Comparison of ENCODE assay signal across 1 cellular context in the genomic region with DNA sequence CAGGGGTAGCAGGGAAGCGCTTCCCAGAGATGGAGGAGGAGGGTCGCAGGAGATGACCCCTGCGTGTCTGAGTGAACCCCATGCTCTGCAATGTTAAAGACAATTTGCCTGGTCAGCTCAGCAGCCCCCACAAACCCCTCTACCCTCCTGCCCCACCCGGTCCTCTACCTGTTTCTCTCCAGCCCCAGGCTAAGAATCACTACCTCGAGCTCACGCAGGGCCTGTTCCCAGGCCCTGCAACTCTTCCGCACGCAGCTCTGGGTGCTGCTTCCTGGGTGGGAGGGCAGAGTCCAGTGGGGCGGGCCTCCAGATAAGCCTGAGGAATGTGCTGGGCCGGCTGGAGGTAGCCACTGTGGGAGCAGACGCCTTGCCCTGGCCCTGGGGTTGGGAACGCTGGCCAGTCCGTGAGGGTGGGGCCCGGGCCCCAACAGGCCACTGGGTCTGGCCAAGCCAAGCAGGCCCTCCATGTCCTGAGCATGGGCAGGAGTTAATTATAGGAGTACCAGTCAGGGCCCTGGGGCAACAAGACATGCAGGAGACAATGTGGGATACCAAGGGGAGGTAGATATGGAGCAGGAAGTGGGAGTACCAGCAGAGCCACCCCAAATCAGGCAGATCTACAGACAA.
A peak's percentile ranks its signal among the peaks of the same experiment; 100 is the strongest.
TF ChIP-seq lines count a peak whose summit lies in the region.

No MANE protein-coding gene starts in this region.

TF ChIP-seq in HepG2, 621 proteins besides CTCF, POLR2A, EP300 and RAD21 (continued from another document and continues in another):
- TF ChIP-seq NBN (conservative IDR thresholded peaks at IDR 0.05) (no peak), ZNF607 (CRISPR knock-in tag; IDR thresholded peaks at IDR 0.05; ENCODE audit: borderline replicate concordance) (0 out of 2 replicates have a peak, but pooled peaks have one; percentile 64), ZBTB37 (CRISPR knock-in tag; IDR thresholded peaks at IDR 0.05) (0 out of 2 replicates have a peak, but pooled peaks have one; percentile 40), EHMT2 (IDR thresholded peaks at IDR 0.05; ENCODE audit: borderline replicate concordance, low read depth, low read length) (no peak), ZNF562 (CRISPR knock-in tag; IDR thresholded peaks at IDR 0.05; ENCODE audit: borderline replicate concordance) (no peak), RERE (CRISPR knock-in tag; IDR thresholded peaks at IDR 0.05; ENCODE audit: low read depth) (no peak), ZMYM2 (CRISPR knock-in tag; IDR thresholded peaks at IDR 0.05) (no peak; the same call in 1 of the 2 replicates), ZFAT (CRISPR knock-in tag; conservative IDR thresholded peaks at IDR 0.05) (no peak), ZNF629 (CRISPR knock-in tag; conservative IDR thresholded peaks at IDR 0.05) (no peak), DNMT3B (CRISPR knock-in tag; conservative IDR thresholded peaks at IDR 0.05) (0 out of 2 replicates have a peak, but pooled peaks have one; percentile 80), ZNF790 (CRISPR knock-in tag; IDR thresholded peaks at IDR 0.05; ENCODE audit: borderline replicate concordance) (no peak), XBP1 (CRISPR knock-in tag; IDR thresholded peaks at IDR 0.05) (no peak), ZNF615 (CRISPR knock-in tag; IDR thresholded peaks at IDR 0.05; ENCODE audit: borderline replicate concordance) (no peak), PAX8 (CRISPR knock-in tag; IDR thresholded peaks at IDR 0.05; ENCODE audit: borderline replicate concordance) (no peak), ZNF20 (CRISPR knock-in tag; IDR thresholded peaks at IDR 0.05) (no peak), ZNF644 (CRISPR knock-in tag; IDR thresholded peaks at IDR 0.05; ENCODE audit: low read depth) (0 out of 2 replicates have a peak, but pooled peaks have one; percentile 30), ZSCAN20 (CRISPR knock-in tag; IDR thresholded peaks at IDR 0.05; ENCODE audit: borderline replicate concordance) (no peak), FOXK2 (IDR thresholded peaks at IDR 0.05) (no peak), ZNF761 (CRISPR knock-in tag; conservative IDR thresholded peaks at IDR 0.05) (no peak), ZSCAN29 (CRISPR knock-in tag; conservative IDR thresholded peaks at IDR 0.05) (no peak), ZNF768 (CRISPR knock-in tag; IDR thresholded peaks at IDR 0.05) (no peak), NKX3-1 (CRISPR knock-in tag; IDR thresholded peaks at IDR 0.05) (no peak), ZNF572 (CRISPR knock-in tag; IDR thresholded peaks at IDR 0.05) (no peak), ZZZ3 (CRISPR knock-in tag; IDR thresholded peaks at IDR 0.05; ENCODE audit: borderline replicate concordance) (no peak), MAFK (conservative IDR thresholded peaks at IDR 0.05 in 1 of 2, IDR thresholded peaks at IDR 0.05 in 1 of 2; ENCODE audit: low read length in 2 of 2) (no peak), HBP1 (CRISPR knock-in tag; IDR thresholded peaks at IDR 0.05; ENCODE audit: low read depth) (0 out of 2 replicates have a peak, but pooled peaks have one; percentile 12), GPN1 (CRISPR knock-in tag; IDR thresholded peaks at IDR 0.05; ENCODE audit: borderline replicate concordance) (no peak), NFE2L1 (CRISPR knock-in tag; IDR thresholded peaks at IDR 0.05; ENCODE audit: borderline replicate concordance) (no peak), SRSF1 (optimal IDR thresholded peaks at IDR 0.05; ENCODE audit: low read depth, low read length) (no peak), DMAP1 (CRISPR knock-in tag; IDR thresholded peaks at IDR 0.05) (peak; percentile 80), ZNF670 (CRISPR knock-in tag; IDR thresholded peaks at IDR 0.05; ENCODE audit: borderline replicate concordance) (peak; percentile 67; the same call in 1 of the 2 replicates), PAF1 (CRISPR knock-in tag; IDR thresholded peaks at IDR 0.05) (no peak), ZNF292 (CRISPR knock-in tag; IDR thresholded peaks at IDR 0.05; ENCODE audit: borderline replicate concordance, low read depth) (peak; percentile 80; the same call in 1 of the 2 replicates), GLI4 (CRISPR knock-in tag; IDR thresholded peaks at IDR 0.05; ENCODE audit: borderline replicate concordance) (no peak), ZNF724P (CRISPR knock-in tag; IDR thresholded peaks at IDR 0.05; ENCODE audit: borderline replicate concordance) (no peak; the same call in 1 of the 2 replicates), ZNF30 (CRISPR knock-in tag; IDR thresholded peaks at IDR 0.05) (no peak), KDM5B (CRISPR knock-in tag; IDR thresholded peaks at IDR 0.05; ENCODE audit: borderline replicate concordance) (peak; percentile 87), ZNF12 (CRISPR knock-in tag; IDR thresholded peaks at IDR 0.05) (no peak), ZNF234 (CRISPR knock-in tag; conservative IDR thresholded peaks at IDR 0.05) (no peak), TFAP4 (IDR thresholded peaks at IDR 0.05; ENCODE audit: borderline replicate concordance, low read depth) (peak; percentile 54; the same call in 1 of the 2 replicates), SMARCC2 (IDR thresholded peaks at IDR 0.05) (no peak), TSC22D2 (CRISPR knock-in tag; IDR thresholded peaks at IDR 0.05; ENCODE audit: borderline replicate concordance) (peak; percentile 36; the same call in 1 of the 2 replicates), ZKSCAN5 (CRISPR knock-in tag; IDR thresholded peaks at IDR 0.05) (0 out of 2 replicates have a peak, but pooled peaks have one; percentile 44), RCOR2 (CRISPR knock-in tag; IDR thresholded peaks at IDR 0.05) (no peak), ZNF569 (CRISPR knock-in tag; IDR thresholded peaks at IDR 0.05; ENCODE audit: borderline replicate concordance) (no peak), THAP7 (CRISPR knock-in tag; IDR thresholded peaks at IDR 0.05) (no peak; the same call in 1 of the 2 replicates), ZNF589 (CRISPR knock-in tag; conservative IDR thresholded peaks at IDR 0.05) (no peak; the same call in 1 of the 2 replicates), HDAC1 (CRISPR knock-in tag; IDR thresholded peaks at IDR 0.05) (peak; percentile 91), RFX5 (IDR thresholded peaks at IDR 0.05; ENCODE audit: low read depth, low read length) (no peak)
- TF ChIP-seq, protein P1, sequence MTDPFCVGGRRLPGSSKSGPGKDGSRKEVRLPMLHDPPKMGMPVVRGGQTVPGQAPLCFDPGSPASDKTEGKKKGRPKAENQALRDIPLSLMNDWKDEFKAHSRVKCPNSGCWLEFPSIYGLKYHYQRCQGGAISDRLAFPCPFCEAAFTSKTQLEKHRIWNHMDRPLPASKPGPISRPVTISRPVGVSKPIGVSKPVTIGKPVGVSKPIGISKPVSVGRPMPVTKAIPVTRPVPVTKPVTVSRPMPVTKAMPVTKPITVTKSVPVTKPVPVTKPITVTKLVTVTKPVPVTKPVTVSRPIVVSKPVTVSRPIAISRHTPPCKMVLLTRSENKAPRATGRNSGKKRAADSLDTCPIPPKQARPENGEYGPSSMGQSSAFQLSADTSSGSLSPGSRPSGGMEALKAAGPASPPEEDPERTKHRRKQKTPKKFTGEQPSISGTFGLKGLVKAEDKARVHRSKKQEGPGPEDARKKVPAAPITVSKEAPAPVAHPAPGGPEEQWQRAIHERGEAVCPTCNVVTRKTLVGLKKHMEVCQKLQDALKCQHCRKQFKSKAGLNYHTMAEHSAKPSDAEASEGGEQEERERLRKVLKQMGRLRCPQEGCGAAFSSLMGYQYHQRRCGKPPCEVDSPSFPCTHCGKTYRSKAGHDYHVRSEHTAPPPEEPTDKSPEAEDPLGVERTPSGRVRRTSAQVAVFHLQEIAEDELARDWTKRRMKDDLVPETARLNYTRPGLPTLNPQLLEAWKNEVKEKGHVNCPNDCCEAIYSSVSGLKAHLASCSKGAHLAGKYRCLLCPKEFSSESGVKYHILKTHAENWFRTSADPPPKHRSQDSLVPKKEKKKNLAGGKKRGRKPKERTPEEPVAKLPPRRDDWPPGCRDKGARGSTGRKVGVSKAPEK (CRISPR knock-in tag; IDR thresholded peaks at IDR 0.05; ENCODE audit: borderline replicate concordance): no peak
- TF ChIP-seq, protein P2, sequence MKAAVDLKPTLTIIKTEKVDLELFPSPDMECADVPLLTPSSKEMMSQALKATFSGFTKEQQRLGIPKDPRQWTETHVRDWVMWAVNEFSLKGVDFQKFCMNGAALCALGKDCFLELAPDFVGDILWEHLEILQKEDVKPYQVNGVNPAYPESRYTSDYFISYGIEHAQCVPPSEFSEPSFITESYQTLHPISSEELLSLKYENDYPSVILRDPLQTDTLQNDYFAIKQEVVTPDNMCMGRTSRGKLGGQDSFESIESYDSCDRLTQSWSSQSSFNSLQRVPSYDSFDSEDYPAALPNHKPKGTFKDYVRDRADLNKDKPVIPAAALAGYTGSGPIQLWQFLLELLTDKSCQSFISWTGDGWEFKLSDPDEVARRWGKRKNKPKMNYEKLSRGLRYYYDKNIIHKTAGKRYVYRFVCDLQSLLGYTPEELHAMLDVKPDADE (CRISPR knock-in tag; IDR thresholded peaks at IDR 0.05): no peak
- TF ChIP-seq, protein P3, sequence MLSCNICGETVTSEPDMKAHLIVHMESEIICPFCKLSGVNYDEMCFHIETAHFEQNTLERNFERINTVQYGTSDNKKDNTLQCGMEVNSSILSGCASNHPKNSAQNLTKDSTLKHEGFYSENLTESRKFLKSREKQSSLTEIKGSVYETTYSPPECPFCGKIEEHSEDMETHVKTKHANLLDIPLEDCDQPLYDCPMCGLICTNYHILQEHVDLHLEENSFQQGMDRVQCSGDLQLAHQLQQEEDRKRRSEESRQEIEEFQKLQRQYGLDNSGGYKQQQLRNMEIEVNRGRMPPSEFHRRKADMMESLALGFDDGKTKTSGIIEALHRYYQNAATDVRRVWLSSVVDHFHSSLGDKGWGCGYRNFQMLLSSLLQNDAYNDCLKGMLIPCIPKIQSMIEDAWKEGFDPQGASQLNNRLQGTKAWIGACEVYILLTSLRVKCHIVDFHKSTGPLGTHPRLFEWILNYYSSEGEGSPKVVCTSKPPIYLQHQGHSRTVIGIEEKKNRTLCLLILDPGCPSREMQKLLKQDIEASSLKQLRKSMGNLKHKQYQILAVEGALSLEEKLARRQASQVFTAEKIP (CRISPR knock-in tag; IDR thresholded peaks at IDR 0.05; ENCODE audit: borderline replicate concordance): no peak
